ENCODE assay signal across 16 cellular contexts in genomic region chr2:64251497-64252277, GRCh38.
"Had no signal": no experiment of that assay in that cellular context is flagged by ENCODE, and none has a peak within 500 bp of the region (broad histone marks: within the 10 kb centered on the region; RNA-seq: fewer than 3 reads in every experiment).

No MANE protein-coding gene starts in this region.

- H3K27me3 ChIP-seq: body of pancreas, left lung, upper lobe of right lung had no signal

- ATAC-seq: activated CD8-positive, alpha-beta T cell treated with anti-CD3 and anti-CD28 coated beads for 36 hours; body of pancreas; left lung; T-cell; upper lobe of right lung had no signal

- DNase-seq: activated B cell treated with CpG ODN at 0.5 μM for 24 hours; activated CD4-positive, alpha-beta T cell treated with anti-CD3 and anti-CD28 coated beads for 4 hours; activated CD8-positive, alpha-beta T cell treated with anti-CD3 and anti-CD28 coated beads for 36 hours; activated naive CD4-positive, alpha-beta T cell treated with anti-CD3 and anti-CD28 coated beads for 36 hours; activated T-cell treated with anti-CD3 and anti-CD28 coated beads, Interleukin-2, amount 50 U/mL, for 24 hours; body of pancreas; foreskin melanocyte; glutamatergic neuron; left lung; mammary epithelial cell; occipital lobe; retina; stimulated activated CD8-positive, alpha-beta memory T cell treated with anti-CD3 and anti-CD28 coated beads, Interleukin-4, amount 100 ng/mL, for 48 hours; stimulated activated naive CD4-positive, alpha-beta T cell; T-cell; upper lobe of right lung had no signal

- H3K27ac ChIP-seq: body of pancreas, left lung, upper lobe of right lung had no signal

- H3K4me1 ChIP-seq: body of pancreas, left lung, upper lobe of right lung had no signal

- H3K36me3 ChIP-seq: left lung, upper lobe of right lung had no signal

- H3K9me3 ChIP-seq: body of pancreas, left lung, upper lobe of right lung had no signal

- H3K4me3 ChIP-seq: body of pancreas, left lung, upper lobe of right lung had no signal
